Comparison of ENCODE assay signal across 34 cellular contexts in the genomic region with DNA sequence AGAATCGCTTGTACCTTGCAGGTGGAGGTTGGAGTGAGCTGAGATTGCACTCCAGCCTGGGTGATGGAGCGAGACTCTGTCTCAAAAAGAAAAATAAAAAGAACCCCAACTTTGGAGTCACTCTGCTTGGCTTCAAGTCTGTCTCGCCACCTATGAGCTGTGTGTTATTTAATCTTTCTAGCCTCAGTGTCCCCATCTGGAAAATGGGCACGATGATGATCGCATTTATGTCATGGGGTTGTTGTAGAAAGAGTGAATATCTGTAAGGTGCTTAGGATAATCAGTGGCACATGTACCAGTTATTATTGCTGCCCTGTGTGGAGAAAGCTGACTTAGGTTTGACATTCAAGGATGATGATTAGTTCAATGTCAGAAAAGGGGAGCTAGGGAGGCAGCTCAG.
"Had no signal": no experiment of that assay in that cellular context is flagged by ENCODE, and none has a peak within 500 bp of the region (broad histone marks: within the 10 kb centered on the region; RNA-seq: fewer than 3 reads in every experiment).

No MANE protein-coding gene starts in this region.

- H3K36me3 ChIP-seq: MG63 had no signal

- H3K27me3 ChIP-seq: MG63 had no signal

- H3K4me3 ChIP-seq: MG63 had no signal

- H3K9me3 ChIP-seq: MG63 had no signal

- DNase-seq: Karpas-422, Kasumi-1, MG63, MM.1S, MV-4-11, NCI-H1048, NCI-H1092, NCI-H1092 treated with DMSO at 0.1 percent for 48 hours, NCI-H1105, NCI-H1105 treated with DMSO at 0.1 percent for 48 hours, NCI-H1417, NCI-H1417 treated with DMSO at 0.1 percent for 48 hours, NCI-H1436, NCI-H1436 treated with DMSO at 0.1 percent for 48 hours, NCI-H146, NCI-H1694, NCI-H1694 treated with DMSO at 0.1 percent for 48 hours, NCI-H187, NCI-H187 treated with DMSO at 0.1 percent for 48 hours, NCI-H1930, NCI-H2029, NCI-H2029 treated with DMSO at 0.1 percent for 48 hours, NCI-H2081, NCI-H2081 treated with DMSO at 0.1 percent for 48 hours, NCI-H2107, NCI-H2171, NCI-H2171 treated with DMSO at 0.1 percent for 48 hours, NCI-H2227 treated with DMSO at 0.1 percent for 48 hours, NCI-H226, NCI-H345, NCI-H446, NCI-H446 treated with DMSO at 0.1 percent for 48 hours, NCI-H510A, NCI-H510A treated with DMSO at 0.1 percent for 48 hours had no signal
